In genomic region chr7:69817835-69818646, GRCh38 we compare ENCODE assay signal across 19 cellular contexts.
DNase-seq lines count a peak whose midpoint lies in the region; ATAC-seq and TF ChIP-seq lines count a peak whose summit lies in the region.
"Had no signal": no experiment of that assay in that cellular context is flagged by ENCODE, and none has a peak within 500 bp of the region (broad histone marks: within the 10 kb centered on the region; RNA-seq: fewer than 3 reads in every experiment).

No MANE protein-coding gene starts in this region.

- peaks cover 38% of the 10 kb centered on the region for H3K4me1 Mint-ChIP-seq in WTC11
- H3K4me1 Mint-ChIP-seq: CD14-positive monocyte had no signal

- 0 out of 2 replicates have a peak, but pooled peaks have one; percentile 24 for ATAC-seq in WTC11
- no peak for ATAC-seq in HG02610 (IDR thresholded peaks at IDR 0.05; ENCODE audit: unreplicated experiment)
- ATAC-seq in activated naive CD4-positive, alpha-beta T cell treated with anti-CD3 and anti-CD28 coated beads, Interleukin-2, amount 50 U/mL, for 72 hours, result no peak

- no peak overlapping the region for H3K9ac ChIP-seq in muscle layer of colon (ENCODE audit: low read length)
- H3K9ac ChIP-seq: KMS-11 had no signal

- H3K36me3 Mint-ChIP-seq in WTC11, result no peaks in the 10 kb centered on the region
- H3K36me3 Mint-ChIP-seq in activated naive CD4-positive, alpha-beta T cell treated with anti-CD3 and anti-CD28 coated beads, Interleukin-2, amount 50 U/mL, for 72 hours, result peaks cover 0 to 8% of the 10 kb centered on the region in 2 donors
- H3K36me3 Mint-ChIP-seq: CD14-positive monocyte had no signal

- no peaks in the 10 kb centered on the region for H3K9me3 ChIP-seq in HAP-1
- no peaks in the 10 kb centered on the region for H3K9me3 ChIP-seq in muscle layer of colon (ENCODE audit: low read length)
- H3K9me3 ChIP-seq in testis, result no peaks in the 10 kb centered on the region
- H3K9me3 ChIP-seq: SJCRH30 had no signal

- H3K9me3 Mint-ChIP-seq in WTC11, result peaks cover 3% of the 10 kb centered on the region; the same call in 1 of the 2 replicates
- peaks cover 1 to 5% of the 10 kb centered on the region in 2 donors for H3K9me3 Mint-ChIP-seq in activated naive CD4-positive, alpha-beta T cell treated with anti-CD3 and anti-CD28 coated beads, Interleukin-2, amount 50 U/mL, for 72 hours

- intact Hi-C loops in testis (cut with DNase I; ENCODE audit: low total_unique reads), result no loop called here

- WGBS in testis, 2 donors, result 92 to 93% methylated on average over 6 of the region's 6 CpGs

- TF ChIP-seq POLR2A in testis (IDR thresholded peaks at IDR 0.05), result no peak

- peaks cover 13% of the 10 kb centered on the region for H3K27me3 Mint-ChIP-seq in WTC11 (ENCODE audit: low read depth)

- in situ Hi-C loops in HAP-1 (cut with MboI; ENCODE audit: low sequenced_read_pairs), result no loop called here

- CTCF ChIA-PET in WTC11 (lab: Charles Lee), result no interaction called here

- H3K27me3 ChIP-seq in HAP-1 (ENCODE audit: low read depth), result no peaks in the 10 kb centered on the region
- H3K27me3 ChIP-seq in muscle layer of colon (ENCODE audit: control insufficient read depth in 1 of 2, insufficient read depth in 2 of 2, low read length in 2 of 2), result no peaks in the 10 kb centered on the region
- H3K27me3 ChIP-seq in testis, result no peaks in the 10 kb centered on the region
- H3K27me3 ChIP-seq: SJCRH30 had no signal

- H3K4me1 ChIP-seq in HAP-1 (peaks cover 17% of the 10 kb centered on the region), muscle layer of colon (ENCODE audit: insufficient read depth, low read length) (peaks cover 77% of the 10 kb centered on the region), testis (peaks cover 13% of the 10 kb centered on the region)

- no peak overlapping the region for H3K27ac Mint-ChIP-seq in WTC11
- no peak overlapping the region for H3K27ac Mint-ChIP-seq in activated naive CD4-positive, alpha-beta T cell treated with anti-CD3 and anti-CD28 coated beads, Interleukin-2, amount 50 U/mL, for 72 hours

- H3K4me3 Mint-ChIP-seq in WTC11, result no peak overlapping the region
- H3K4me3 Mint-ChIP-seq: CD14-positive monocyte had no signal

- H3K4me3 ChIP-seq in HAP-1, result no peak overlapping the region
- no peak overlapping the region for H3K4me3 ChIP-seq in muscle layer of colon (ENCODE audit: low read depth in 1 of 2, low read length in 2 of 2)
- no peak overlapping the region for H3K4me3 ChIP-seq in testis
- H3K4me3 ChIP-seq: SJCRH30 had no signal

- H3K36me3 ChIP-seq in HAP-1 (replicated peaks), result no peaks in the 10 kb centered on the region
- H3K36me3 ChIP-seq in muscle layer of colon (ENCODE audit: insufficient read depth, low read length), result no peaks in the 10 kb centered on the region
- H3K36me3 ChIP-seq in testis (ENCODE audit: low read depth, missing control alignments), result no peaks in the 10 kb centered on the region
- H3K36me3 ChIP-seq: SJCRH30 had no signal

- peak overlapping the region; percentile 63 for H3K27ac ChIP-seq in muscle layer of colon (ENCODE audit: low read depth, low read length)
- H3K27ac ChIP-seq in caudate nucleus (ENCODE audit: low read depth, low read length), result no peak overlapping the region
- H3K27ac ChIP-seq in testis, result no peak overlapping the region
- H3K27ac ChIP-seq: KMS-11 had no signal

- TF ChIP-seq CTCF in WTC11 (IDR thresholded peaks at IDR 0.05), result no peak
- TF ChIP-seq CTCF in testis (IDR thresholded peaks at IDR 0.05), result no peak

- POLR2A ChIA-PET in WTC11 (lab: Charles Lee), result no interaction called here

- DNase-seq in HAP-1 (ENCODE audit: low spot score in 2 of 2), result peak; percentile 20 to 42
- DNase-seq in WTC11 (ENCODE audit: low spot score), result no peak
- DNase-seq in retina, result peak; percentile 38
- DNase-seq in caudate nucleus (lab: John Stamatoyannopoulos, UW), result no peak
- no peak for DNase-seq in activated naive CD4-positive, alpha-beta T cell treated with anti-CD3 and anti-CD28 coated beads, Interleukin-2, amount 50 U/mL, for 72 hours (ENCODE audit: low spot score in 2 of 2)
- DNase-seq in testis, result no peak
- DNase-seq: DMS79, MV-4-11, NCI-H1105 treated with DMSO at 0.1 percent for 48 hours, NCI-H2081 treated with DMSO at 0.1 percent for 48 hours, NCI-H2171 treated with DMSO at 0.1 percent for 48 hours, NCI-H524 treated with DMSO at 0.1 percent for 48 hours, NCI-H82, OCI-M1 had no signal

TF ChIP-seq in WTC11, 78 proteins besides CTCF, POLR2A, EP300 and RAD21:
- TF ChIP-seq, protein P1, sequence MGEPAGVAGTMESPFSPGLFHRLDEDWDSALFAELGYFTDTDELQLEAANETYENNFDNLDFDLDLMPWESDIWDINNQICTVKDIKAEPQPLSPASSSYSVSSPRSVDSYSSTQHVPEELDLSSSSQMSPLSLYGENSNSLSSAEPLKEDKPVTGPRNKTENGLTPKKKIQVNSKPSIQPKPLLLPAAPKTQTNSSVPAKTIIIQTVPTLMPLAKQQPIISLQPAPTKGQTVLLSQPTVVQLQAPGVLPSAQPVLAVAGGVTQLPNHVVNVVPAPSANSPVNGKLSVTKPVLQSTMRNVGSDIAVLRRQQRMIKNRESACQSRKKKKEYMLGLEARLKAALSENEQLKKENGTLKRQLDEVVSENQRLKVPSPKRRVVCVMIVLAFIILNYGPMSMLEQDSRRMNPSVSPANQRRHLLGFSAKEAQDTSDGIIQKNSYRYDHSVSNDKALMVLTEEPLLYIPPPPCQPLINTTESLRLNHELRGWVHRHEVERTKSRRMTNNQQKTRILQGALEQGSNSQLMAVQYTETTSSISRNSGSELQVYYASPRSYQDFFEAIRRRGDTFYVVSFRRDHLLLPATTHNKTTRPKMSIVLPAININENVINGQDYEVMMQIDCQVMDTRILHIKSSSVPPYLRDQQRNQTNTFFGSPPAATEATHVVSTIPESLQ (CRISPR knock-in tag; IDR thresholded peaks at IDR 0.05), result no peak
- TF ChIP-seq ESRRA (CRISPR knock-in tag; IDR thresholded peaks at IDR 0.05; ENCODE audit: borderline replicate concordance), result no peak
- TF ChIP-seq MLX (CRISPR knock-in tag; IDR thresholded peaks at IDR 0.05), result no peak
- no peak for TF ChIP-seq RELA (CRISPR knock-in tag; IDR thresholded peaks at IDR 0.05; ENCODE audit: borderline replicate concordance)
- TF ChIP-seq, protein P2, sequence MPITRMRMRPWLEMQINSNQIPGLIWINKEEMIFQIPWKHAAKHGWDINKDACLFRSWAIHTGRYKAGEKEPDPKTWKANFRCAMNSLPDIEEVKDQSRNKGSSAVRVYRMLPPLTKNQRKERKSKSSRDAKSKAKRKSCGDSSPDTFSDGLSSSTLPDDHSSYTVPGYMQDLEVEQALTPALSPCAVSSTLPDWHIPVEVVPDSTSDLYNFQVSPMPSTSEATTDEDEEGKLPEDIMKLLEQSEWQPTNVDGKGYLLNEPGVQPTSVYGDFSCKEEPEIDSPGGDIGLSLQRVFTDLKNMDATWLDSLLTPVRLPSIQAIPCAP (CRISPR knock-in tag; IDR thresholded peaks at IDR 0.05), result no peak
- TF ChIP-seq ZNF671 (CRISPR knock-in tag; IDR thresholded peaks at IDR 0.05), result no peak
- no peak for TF ChIP-seq ZNF263 (CRISPR knock-in tag; IDR thresholded peaks at IDR 0.05; ENCODE audit: low read depth)
- TF ChIP-seq SMAD3 (CRISPR knock-in tag; IDR thresholded peaks at IDR 0.05; ENCODE audit: borderline replicate concordance), result no peak
- TF ChIP-seq SMAD4 (CRISPR knock-in tag; IDR thresholded peaks at IDR 0.05), result no peak
- no peak for TF ChIP-seq GRHL2 (CRISPR knock-in tag; IDR thresholded peaks at IDR 0.05; ENCODE audit: insufficient replicate concordance, severe bottlenecking)
- no peak for TF ChIP-seq USF1 (CRISPR knock-in tag; IDR thresholded peaks at IDR 0.05)
- no peak for TF ChIP-seq NR2C2 (CRISPR knock-in tag; IDR thresholded peaks at IDR 0.05)

Comparison
In these comparisons a context has a peak if more than half of its experiments do, and no peak if none do; other contexts are left out.
1. DNase-seq: peak in HAP-1 (2 of 2) and retina (single experiment); none in WTC11 (single experiment), caudate nucleus (0 of 61), activated naive CD4-positive, alpha-beta T cell treated with anti-CD3 and anti-CD28 coated beads, Interleukin-2, amount 50 U/mL, for 72 hours (0 of 2) and testis (single experiment).